Comparison of ENCODE assay signal across 8 cellular contexts in the genomic region with DNA sequence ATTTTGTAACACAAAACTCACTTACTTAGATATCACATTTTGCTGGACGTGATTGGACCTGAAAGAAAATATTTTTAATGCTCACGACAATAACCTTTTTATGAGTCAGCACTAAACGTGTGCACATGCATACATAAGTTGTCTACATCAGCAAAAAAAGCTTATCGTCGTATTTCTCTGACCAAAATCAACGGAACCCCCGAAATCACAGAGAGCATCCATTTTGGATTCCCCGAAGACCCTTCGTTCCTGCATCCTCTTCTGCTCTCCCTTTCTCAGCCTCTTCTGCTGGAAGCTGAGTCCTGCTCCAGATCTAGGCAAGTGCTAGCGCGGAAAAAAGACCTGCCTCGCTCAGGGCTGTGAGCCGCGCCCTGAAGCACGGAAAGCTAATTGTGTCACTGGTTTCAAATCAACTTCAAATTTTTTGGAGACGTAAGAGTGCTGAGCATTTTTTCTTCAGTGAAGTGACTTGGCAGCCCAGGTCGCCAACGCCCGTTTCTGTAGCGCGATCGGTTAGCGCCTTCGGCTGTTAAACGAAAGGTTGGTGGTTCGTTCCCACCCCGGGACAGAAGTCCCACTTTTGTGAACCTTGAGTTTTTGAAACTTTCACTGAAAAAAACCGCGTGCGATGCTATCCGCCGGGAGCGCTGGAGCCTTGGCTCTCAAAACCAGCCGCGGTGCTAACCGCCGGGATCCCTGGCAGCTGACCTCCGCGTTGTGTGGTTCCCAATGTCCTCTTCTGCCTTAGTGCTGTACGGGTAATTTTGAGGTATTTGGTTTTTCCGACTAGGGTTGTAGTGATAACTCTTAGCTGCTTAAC. TPM values are rescaled to one million over a fixed set of nuclear protein-coding genes. Genes with fewer than 3 reads are reported as not detected.
DNase-seq lines count a peak whose midpoint lies in the region; ATAC-seq and TF ChIP-seq lines count a peak whose summit lies in the region.
"Not testable (repeated sequence)": the region's sequence is repeated elsewhere in the genome, so short reads cannot be mapped to it uniquely, and the experiment has no call there.

No MANE protein-coding gene starts in this region.

- not testable (repeated sequence) for TF ChIP-seq CTCF in AG09319 (IDR thresholded peaks at IDR 0.05; ENCODE audit: low read depth, low read length)

- not testable (repeated sequence) for H3K36me3 Mint-ChIP-seq in T-cell; activated naive CD4-positive, alpha-beta T cell treated with anti-CD3 and anti-CD28 coated beads for 36 hours (ENCODE audit: low read depth)

- H3K9ac ChIP-seq in HUES6 (ENCODE audit: low read length) = peak overlapping the region; percentile 32

- not testable (repeated sequence) for H3K9me3 ChIP-seq in HUES6 (ENCODE audit: control insufficient read depth, insufficient read depth, low read depth, low read length); mononuclear cell (ENCODE audit: low read depth, low read length)

- H3K4me3 Mint-ChIP-seq in T-cell = peak overlapping the region; percentile 84 to 91 (median 86)
- H3K4me3 Mint-ChIP-seq in activated naive CD4-positive, alpha-beta T cell treated with anti-CD3 and anti-CD28 coated beads for 36 hours = peak overlapping the region; percentile 97

- peak; percentile 57 for DNase-seq in AG09319 (ENCODE audit: extremely low read depth, low read depth)
- peak; percentile 21 for DNase-seq in GM19240 (ENCODE audit: insufficient read length, low spot score)
- peak; percentile 49 to 89 (median 71) for DNase-seq in T-cell
- DNase-seq in activated naive CD4-positive, alpha-beta T cell treated with anti-CD3 and anti-CD28 coated beads for 36 hours = peak; percentile 94
- peak; percentile 87 for DNase-seq in fibroblast of peridontal ligament (ENCODE audit: extremely low read depth)
- peak; percentile 92 for DNase-seq in stimulated activated CD4-positive, alpha-beta T cell treated with anti-CD3 and anti-CD28 coated beads, Interleukin-4, amount 100 ng/mL, for 24 hours

- intact Hi-C loops in activated naive CD4-positive, alpha-beta T cell treated with anti-CD3 and anti-CD28 coated beads for 36 hours (cut with micrococcal nuclease) = loop anchor here (1.0 to 10.0 kb wide), 4 partner anchors 9 to 137 kb away; no protein-coding TSS in a partner anchor

- H3K4me1 Mint-ChIP-seq in T-cell = peaks cover 18 to 45% (median 41%) of the 10 kb centered on the region in 3 donors
- H3K4me1 Mint-ChIP-seq in activated naive CD4-positive, alpha-beta T cell treated with anti-CD3 and anti-CD28 coated beads for 36 hours (ENCODE audit: low read depth) = peaks cover 28% of the 10 kb centered on the region

- POLR2A ChIA-PET in T-cell (lab: Charles Lee) = not testable (repeated sequence)

- not testable (repeated sequence) for H3K4me1 ChIP-seq in HUES6 (ENCODE audit: control insufficient read depth, insufficient read depth, low read length)
- H3K4me1 ChIP-seq in mononuclear cell (ENCODE audit: insufficient read depth, low read length) = peaks cover 30% of the 10 kb centered on the region

- peak; percentile 60 to 80 (median 73) for ATAC-seq in T-cell (replicated peaks in 1 of 4)

- not testable (repeated sequence) for H3K27me3 Mint-ChIP-seq in T-cell; activated naive CD4-positive, alpha-beta T cell treated with anti-CD3 and anti-CD28 coated beads for 36 hours (ENCODE audit: low read depth)

- H3K9me3 Mint-ChIP-seq in T-cell; activated naive CD4-positive, alpha-beta T cell treated with anti-CD3 and anti-CD28 coated beads for 36 hours: not testable (repeated sequence)

- H3K27ac Mint-ChIP-seq in T-cell = peak overlapping the region; percentile 89 to 93
- peak overlapping the region; percentile 85 for H3K27ac Mint-ChIP-seq in activated naive CD4-positive, alpha-beta T cell treated with anti-CD3 and anti-CD28 coated beads for 36 hours

- H3K27ac ChIP-seq in HUES6 (ENCODE audit: low read depth, low read length) = not testable (repeated sequence)

- peaks cover 22% of the 10 kb centered on the region for H3K27me3 ChIP-seq in HUES6 (ENCODE audit: control insufficient read depth, insufficient read depth, low read length)
- not testable (repeated sequence) for H3K27me3 ChIP-seq in mononuclear cell (ENCODE audit: insufficient read depth, low read length)

- CTCF ChIA-PET in T-cell (lab: Charles Lee) = not testable (repeated sequence)
- CTCF ChIA-PET in activated naive CD4-positive, alpha-beta T cell treated with anti-CD3 and anti-CD28 coated beads for 36 hours (lab: Charles Lee) = interaction anchor here (1.5 kb wide), 1 partner anchor 120 kb away, joined by 5 read pairs; no protein-coding TSS in a partner anchor

- H3K4me3 ChIP-seq in HUES6 (ENCODE audit: low read depth, low read length) = peak overlapping the region; percentile 74
- peak overlapping the region; percentile 34 for H3K4me3 ChIP-seq in mononuclear cell (ENCODE audit: low read length)

- H3K36me3 ChIP-seq in HUES6 (ENCODE audit: control insufficient read depth, insufficient read depth, low read length) = not testable (repeated sequence)

RNA-seq across cellular contexts. Expression of a gene that starts 9.6 kb away (rescaled TPM):
- total RNA-seq in T-cell = under 1 TPM in 3 of 5 donors, not detected in 2; 0.42 to 0.88 (median 0.60) TPM
- not detected for total RNA-seq in activated naive CD4-positive, alpha-beta T cell treated with anti-CD3 and anti-CD28 coated beads for 36 hours
- 2.3 TPM for total RNA-seq in mononuclear cell

RNA-seq across cellular contexts. Expression of a gene that starts 41.6 kb away (rescaled TPM):
- total RNA-seq in T-cell (1 to 10 TPM in 4 of 5 donors, under 1 TPM in 1; 0.80 to 3.9 (median 1.7) TPM), mononuclear cell (30.7 TPM)
- total RNA-seq in activated naive CD4-positive, alpha-beta T cell treated with anti-CD3 and anti-CD28 coated beads for 36 hours = not detected

Comparison
In these comparisons a context has a peak if more than half of its experiments do, and no peak if none do; other contexts are left out.
1. DNase-seq: peak in every context shown above with its lines; median percentile 94 in activated naive CD4-positive, alpha-beta T cell treated with anti-CD3 and anti-CD28 coated beads for 36 hours; 92 in stimulated activated CD4-positive, alpha-beta T cell treated with anti-CD3 and anti-CD28 coated beads, Interleukin-4, amount 100 ng/mL, for 24 hours; 87 in fibroblast of peridontal ligament; 71 in T-cell; 57 in AG09319; 21 in GM19240.